In the genomic region with DNA sequence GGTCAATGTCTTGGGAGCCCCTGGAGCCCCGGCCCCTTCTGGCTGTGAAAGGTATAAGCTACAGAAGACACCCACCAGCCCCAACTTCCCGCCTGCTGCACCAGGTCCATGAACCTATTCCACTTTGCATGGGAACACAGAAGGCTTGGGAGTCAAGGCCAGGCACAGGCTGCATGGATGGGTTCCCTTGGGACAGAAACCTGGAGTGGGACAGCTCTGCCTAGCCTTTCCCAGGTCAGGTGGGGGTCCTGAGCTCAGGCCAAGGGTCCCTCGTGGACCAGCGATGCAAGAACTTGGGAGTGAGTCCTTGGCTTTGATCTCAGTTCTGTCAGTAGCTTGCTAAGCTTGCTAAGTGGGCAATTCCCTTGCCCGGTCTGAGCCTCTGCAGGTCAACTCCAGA, we compare ENCODE assay signal across 21 cellular contexts. TPM values are rescaled to one million over a fixed set of nuclear protein-coding genes. Genes with fewer than 3 reads are reported as not detected.
DNase-seq lines count a peak whose midpoint lies in the region; ATAC-seq, FAIRE-seq and TF ChIP-seq lines count a peak whose summit lies in the region.
"Had no signal": no experiment of that assay in that cellular context is flagged by ENCODE, and none has a peak within 500 bp of the region (broad histone marks: within the 10 kb centered on the region; RNA-seq: fewer than 3 reads in every experiment).

No MANE protein-coding gene starts in this region.

- no peaks in the 10 kb centered on the region for H3K27me3 Mint-ChIP-seq in endodermal cell (ENCODE audit: insufficient read depth)

- no peak for TF ChIP-seq CTCF in endodermal cell (conservative IDR thresholded peaks at IDR 0.05)
- TF ChIP-seq CTCF in spleen (IDR thresholded peaks at IDR 0.05 in 8 of 11, conservative IDR thresholded peaks at IDR 0.05 in 3 of 11) = no peak
- no peak for TF ChIP-seq CTCF in foreskin fibroblast (IDR thresholded peaks at IDR 0.05; ENCODE audit: low read depth, low read length)

- H3K9me3 ChIP-seq in endodermal cell (ENCODE audit: control insufficient read depth, low read length) (no peaks in the 10 kb centered on the region), spleen (no peaks in the 10 kb centered on the region), SJCRH30 (replicated peaks) (no peaks in the 10 kb centered on the region)
- H3K9me3 ChIP-seq: SJSA1 had no signal

- H3K27me3 ChIP-seq in endodermal cell (ENCODE audit: control insufficient read depth, insufficient read depth, low read length, poor library complexity, severe bottlenecking) (no peaks in the 10 kb centered on the region), spleen (replicated peaks in 1 of 7) (no peaks in the 10 kb centered on the region), SJCRH30 (no peaks in the 10 kb centered on the region)
- H3K27me3 ChIP-seq: SJSA1 had no signal

- intact Hi-C loops in cardiac septum (cut with DNase I) (no loop called here), Right ventricle myocardium inferior (cut with DNase I) (no loop called here), spleen (cut with DNase I; ENCODE audit: low total_unique reads) (no loop called here)

- 92% methylated on average over 3 to 5 of the region's 5 CpGs for WGBS in endodermal cell (ENCODE audit: insufficient coverage in 1 of 2, insufficient read length in 1 of 2), 2 experiments
- 83 to 97% (median 92%) methylated on average over 2 to 5 of the region's 5 CpGs for WGBS in spleen, 5 donors

- no peaks in the 10 kb centered on the region for H3K4me1 ChIP-seq in endodermal cell (ENCODE audit: control insufficient read depth, insufficient read depth, low read length)
- peaks cover 1 to 67% (median 29%) of the 10 kb centered on the region in 6 donors for H3K4me1 ChIP-seq in spleen
- H3K4me1 ChIP-seq in SJCRH30 = no peaks in the 10 kb centered on the region

- H3K36me3 ChIP-seq in endodermal cell (ENCODE audit: control insufficient read depth, insufficient read depth, low read length) (peaks cover 81% of the 10 kb centered on the region), spleen (peaks cover 16 to 100% (median 96%) of the 10 kb centered on the region in 6 donors), SJCRH30 (peaks cover 56% of the 10 kb centered on the region)

- H3K4me1 Mint-ChIP-seq in endodermal cell = no peaks in the 10 kb centered on the region

- no peak for ATAC-seq in Right ventricle myocardium inferior
- ATAC-seq in HG02885 (IDR thresholded peaks at IDR 0.05; ENCODE audit: poor library complexity, unreplicated experiment) = no peak
- ATAC-seq: PC-3 had no signal

- H3K27ac ChIP-seq in endodermal cell (ENCODE audit: low read depth, low read length) (no peak overlapping the region), spleen (no peak overlapping the region), SJCRH30 (no peak overlapping the region)
- H3K27ac ChIP-seq: SJSA1 had no signal

- no peak for FAIRE-seq in GM12892 (lab: Jason Lieb, UNC)
- FAIRE-seq: GM18507, H1 had no signal

- DNase-seq in cardiac septum (ENCODE audit: low spot score) (peak; percentile 29), Right ventricle myocardium inferior (ENCODE audit: missing footprints) (no peak), GM12892 (ENCODE audit: insufficient read length) (peak; percentile 19), endodermal cell (peak; percentile 43), spleen (peak; percentile 44), SJCRH30 (no peak), foreskin fibroblast (no peak)
- DNase-seq: AML-193, GF-D8, MM.1S, NCI-H1092, NCI-H1436 treated with DMSO at 0.1 percent for 48 hours, NCI-H2029 treated with DMSO at 0.1 percent for 48 hours, NCI-H2171, NCI-H526, PC-3, RPMI8226 had no signal

- no peak overlapping the region for H3K9ac ChIP-seq in endodermal cell (ENCODE audit: extremely low read depth, low read length, poor library complexity, severe bottlenecking)

- no peak overlapping the region for H3K27ac Mint-ChIP-seq in endodermal cell

- TF ChIP-seq POLR2A in GM12892 (IDR thresholded peaks at IDR 0.05; ENCODE audit: low read depth, low read length) = peak; percentile 33; the same call in 1 of the 2 replicates
- TF ChIP-seq POLR2A in spleen (IDR thresholded peaks at IDR 0.05) = no peak

- no peak overlapping the region for H3K4me3 Mint-ChIP-seq in endodermal cell

- peaks cover 89% of the 10 kb centered on the region for H3K36me3 Mint-ChIP-seq in endodermal cell (ENCODE audit: low read depth)

- no peak overlapping the region for H3K4me3 ChIP-seq in endodermal cell (ENCODE audit: low read length)
- H3K4me3 ChIP-seq in spleen = no peak overlapping the region
- H3K4me3 ChIP-seq in SJCRH30 = no peak overlapping the region
- H3K4me3 ChIP-seq in foreskin fibroblast (ENCODE audit: low read depth in 1 of 2, low read length in 2 of 2) = no peak overlapping the region
- H3K4me3 ChIP-seq: SJSA1 had no signal

- no peaks in the 10 kb centered on the region for H3K9me3 Mint-ChIP-seq in endodermal cell

RNA-seq across cellular contexts. Expression of gene TKT, which starts 25.0 kb away (rescaled TPM):
- total RNA-seq in cardiac septum = 34.6 TPM
- total RNA-seq in Right ventricle myocardium inferior = 48.1 TPM
- polyA plus RNA-seq in GM12892 (2012; ENCODE audit: missing spikeins) = 126 TPM
- 100 to 1,000 TPM; 373 to 472 TPM for total RNA-seq in endodermal cell
- 576 TPM for polyA plus RNA-seq in endodermal cell (2013, experiment 1 of 2)
- polyA plus RNA-seq in endodermal cell (2013, experiment 2 of 2) = 503 TPM
- total RNA-seq in spleen = 100 to 1,000 TPM; 253 to 490 (median 287) TPM
- polyA plus RNA-seq in spleen = 100 to 1,000 TPM; 110 to 195 (median 137) TPM
- 254 and 257 TPM in 2 replicates for total RNA-seq in SJCRH30 (2014; rRNA removed; shearing (Covaris generic))

Comparison
In these comparisons a context has a peak if more than half of its experiments do, and no peak if none do; other contexts are left out.
1. DNase-seq: peak in cardiac septum (single experiment), GM12892 (single experiment), endodermal cell (single experiment) and spleen (single experiment); none in Right ventricle myocardium inferior (single experiment), SJCRH30 (0 of 2) and foreskin fibroblast (0 of 2).